ENCODE assay signal across 8 cellular contexts in genomic region chr16:2467301-2468141, GRCh38. TPM values are rescaled to one million over a fixed set of nuclear protein-coding genes. Genes with fewer than 3 reads are reported as not detected.
DNase-seq lines count a peak whose midpoint lies in the region; ATAC-seq and TF ChIP-seq lines count a peak whose summit lies in the region.

No MANE protein-coding gene starts in this region.

- intact Hi-C loops in activated B cell treated with CpG ODN at 0.5 μM for 24 hours (cut with micrococcal nuclease) = loop anchor here (2.0 kb wide), 1 partner anchor 19 kb away; no protein-coding TSS in a partner anchor

- no peak for TF ChIP-seq EP300 in gastroesophageal sphincter (IDR thresholded peaks at IDR 0.05)

- TF ChIP-seq CTCF in activated B cell treated with CpG ODN at 0.5 μM for 24 hours (IDR thresholded peaks at IDR 0.05) = no peak
- peak in 3 of 4 experiments; percentile 7 to 35 (median 25) for TF ChIP-seq CTCF in gastroesophageal sphincter (IDR thresholded peaks at IDR 0.05)

- peaks cover 0 to 47% (median 30%) of the 10 kb centered on the region in 3 donors for H3K4me1 ChIP-seq in gastroesophageal sphincter

- H3K4me3 Mint-ChIP-seq in activated B cell treated with CpG ODN at 0.5 μM for 24 hours = no peak overlapping the region

- H3K4me1 Mint-ChIP-seq in activated B cell treated with CpG ODN at 0.5 μM for 24 hours = peaks cover 38% of the 10 kb centered on the region

- DNase-seq in stimulated activated CD4-positive, alpha-beta T cell treated with anti-CD3 and anti-CD28 coated beads, Interleukin-1b, Interleukin-23, amount 100 ng/mL, for 48 hours = peak; percentile 24
- DNase-seq in stimulated activated CD4-positive, alpha-beta T cell treated with anti-CD3 and anti-CD28 coated beads, Interleukin-2, amount 100 ng/mL, for 48 hours = no peak
- peak; percentile 63 for DNase-seq in NCI-H1694 (lab: John Stamatoyannopoulos, UW)
- DNase-seq in activated B cell treated with CpG ODN at 0.5 μM for 24 hours = no peak
- DNase-seq in occipital lobe (lab: John Stamatoyannopoulos, UW) = peak; percentile 52
- DNase-seq in stimulated activated CD4-positive, alpha-beta T cell treated with anti-CD3 and anti-CD28 coated beads, Interleukin-4, amount 100 ng/mL, for 24 hours = no peak

- peaks cover 55% of the 10 kb centered on the region for H3K27me3 ChIP-seq in gastroesophageal sphincter

- H3K9me3 ChIP-seq in gastroesophageal sphincter = no peaks in the 10 kb centered on the region

- H3K27me3 Mint-ChIP-seq in activated B cell treated with CpG ODN at 0.5 μM for 24 hours = peaks cover 16% of the 10 kb centered on the region

- TF ChIP-seq POLR2A in gastroesophageal sphincter (IDR thresholded peaks at IDR 0.05) = peak; percentile 45 to 60

- H3K36me3 Mint-ChIP-seq in activated B cell treated with CpG ODN at 0.5 μM for 24 hours (ENCODE audit: low read depth) = no peaks in the 10 kb centered on the region

- ATAC-seq in activated B cell treated with CpG ODN at 0.5 μM for 24 hours (ENCODE audit: low read depth) (peak; percentile 16), gastroesophageal sphincter (peak; percentile 91), HG02884 (IDR thresholded peaks at IDR 0.05; ENCODE audit: unreplicated experiment) (no peak)

- 0% methylated on average over 4 of the region's 74 CpGs; no CpG with 5 or more reads in 1 of the 2 donors for WGBS in gastroesophageal sphincter (ENCODE audit: low coverage in 1 of 2), 2 donors

- no peaks in the 10 kb centered on the region for H3K9me3 Mint-ChIP-seq in activated B cell treated with CpG ODN at 0.5 μM for 24 hours

- H3K27ac ChIP-seq in gastroesophageal sphincter = peak overlapping the region in 3 of 4 donors; percentile 3 to 71 (median 61)

- H3K27ac Mint-ChIP-seq in activated B cell treated with CpG ODN at 0.5 μM for 24 hours = no peak overlapping the region

- no peaks in the 10 kb centered on the region for H3K36me3 ChIP-seq in gastroesophageal sphincter

- POLR2A ChIA-PET in activated B cell treated with CpG ODN at 0.5 μM for 24 hours (lab: Charles Lee) = interaction anchor here (1.5 to 1.6 kb wide), 2 partner anchors 8 to 18 kb away, joined by 6 to 8 read pairs; partner anchors contain the start of gene TEDC2

- peak overlapping the region; percentile 32 to 67 for H3K4me3 ChIP-seq in gastroesophageal sphincter

- CTCF ChIA-PET in activated B cell treated with CpG ODN at 0.5 μM for 24 hours (lab: Charles Lee) = interaction anchor here (0.6 to 0.8 kb wide), 2 partner anchors 273 to 449 kb away, joined by 3 read pairs; no protein-coding TSS in a partner anchor

RNA-seq across cellular contexts. Expression of gene NTN3, which starts 3.6 kb away (rescaled TPM):
- total RNA-seq in activated B cell treated with CpG ODN at 0.5 μM for 24 hours = not detected in 2 replicates
- total RNA-seq in gastroesophageal sphincter = not detected
- total RNA-seq in occipital lobe = 5.8 TPM

RNA-seq across cellular contexts. Expression of gene TBC1D24, which starts 7.4 kb away (rescaled TPM):
- total RNA-seq in activated B cell treated with CpG ODN at 0.5 μM for 24 hours (9.1 and 12.6 TPM in 2 replicates), gastroesophageal sphincter (10 to 100 TPM in 3 of 4 donors, 1 to 10 TPM in 1; 6.2 to 18.4 (median 14.2) TPM), occipital lobe (22.3 TPM)

RNA-seq across cellular contexts. Expression of gene TEDC2, which starts 7.6 kb away (rescaled TPM):
- 3.4 and 4.4 TPM in 2 replicates for total RNA-seq in activated B cell treated with CpG ODN at 0.5 μM for 24 hours
- total RNA-seq in gastroesophageal sphincter = 1 to 10 TPM in 2 of 4 donors, not detected in 2; 1.0 to 2.5 TPM
- total RNA-seq in occipital lobe = 8.4 TPM

RNA-seq across cellular contexts. Expression of gene CCNF, which starts 38.3 kb away (rescaled TPM):
- 5.3 and 5.5 TPM in 2 replicates for total RNA-seq in activated B cell treated with CpG ODN at 0.5 μM for 24 hours
- 1 to 10 TPM in 2 of 4 donors, under 1 TPM in 2; 0.27 to 2.1 (median 0.82) TPM for total RNA-seq in gastroesophageal sphincter
- total RNA-seq in occipital lobe = 10.8 TPM

RNA-seq across cellular contexts. Expression of gene ATP6V0C, which starts 46.2 kb away (rescaled TPM):
- total RNA-seq in activated B cell treated with CpG ODN at 0.5 μM for 24 hours (74.9 and 91.4 TPM in 2 replicates), gastroesophageal sphincter (10 to 100 TPM; 37.5 to 62.2 (median 50.9) TPM), occipital lobe (11.7 TPM)

Comparison
In these comparisons a context has a peak if more than half of its experiments do, and no peak if none do; other contexts are left out.
1. DNase-seq: peak in stimulated activated CD4-positive, alpha-beta T cell treated with anti-CD3 and anti-CD28 coated beads, Interleukin-1b, Interleukin-23, amount 100 ng/mL, for 48 hours (single experiment), NCI-H1694 (single experiment) and occipital lobe (single experiment); none in stimulated activated CD4-positive, alpha-beta T cell treated with anti-CD3 and anti-CD28 coated beads, Interleukin-2, amount 100 ng/mL, for 48 hours (0 of 2), activated B cell treated with CpG ODN at 0.5 μM for 24 hours (single experiment) and stimulated activated CD4-positive, alpha-beta T cell treated with anti-CD3 and anti-CD28 coated beads, Interleukin-4, amount 100 ng/mL, for 24 hours (single experiment).